ENCODE assay signal across 9 cellular contexts in genomic region chr12:24172031-24172772, GRCh38.
A peak's percentile ranks its signal among the peaks of the same experiment; 100 is the strongest.
DNase-seq lines count a peak whose midpoint lies in the region; ATAC-seq lines count a peak whose summit lies in the region.
"Had no signal": no experiment of that assay in that cellular context is flagged by ENCODE, and none has a peak within 500 bp of the region (broad histone marks: within the 10 kb centered on the region; RNA-seq: fewer than 3 reads in every experiment).

No MANE protein-coding gene starts in this region.

- H3K27me3 Mint-ChIP-seq in IgD-negative memory B cell: no peaks in the 10 kb centered on the region
- H3K27me3 Mint-ChIP-seq in stimulated activated memory B cell treated with anti-CD40 and anti-IgM and Interleukin-4, amounts not matched to agents 10 μg/mL and 1 μg/mL and 100 μg/mL, for 72 hours: no peaks in the 10 kb centered on the region
- H3K27me3 Mint-ChIP-seq in activated CD8-positive, alpha-beta memory T cell treated with anti-CD3 and anti-CD28 coated beads, Interleukin-2, amount 10 ng/mL, durations not matched to agents 7 days and 5 days: no peaks in the 10 kb centered on the region

- H3K9me3 Mint-ChIP-seq in IgD-negative memory B cell: no peaks in the 10 kb centered on the region
- H3K9me3 Mint-ChIP-seq in stimulated activated memory B cell treated with anti-CD40 and anti-IgM and Interleukin-4, amounts not matched to agents 10 μg/mL and 1 μg/mL and 100 μg/mL, for 72 hours: no peaks in the 10 kb centered on the region
- peaks cover 4% of the 10 kb centered on the region for H3K9me3 Mint-ChIP-seq in activated CD8-positive, alpha-beta memory T cell treated with anti-CD3 and anti-CD28 coated beads, Interleukin-2, amount 10 ng/mL, durations not matched to agents 7 days and 5 days (ENCODE audit: low read depth)

- H3K36me3 Mint-ChIP-seq in IgD-negative memory B cell: no peaks in the 10 kb centered on the region
- H3K36me3 Mint-ChIP-seq in stimulated activated memory B cell treated with anti-CD40 and anti-IgM and Interleukin-4, amounts not matched to agents 10 μg/mL and 1 μg/mL and 100 μg/mL, for 72 hours: no peaks in the 10 kb centered on the region
- no peaks in the 10 kb centered on the region for H3K36me3 Mint-ChIP-seq in activated CD8-positive, alpha-beta memory T cell treated with anti-CD3 and anti-CD28 coated beads, Interleukin-2, amount 10 ng/mL, durations not matched to agents 7 days and 5 days
- H3K36me3 Mint-ChIP-seq: immature natural killer cell had no signal

- peaks cover 7 to 25% (median 21%) of the 10 kb centered on the region in 3 donors for H3K4me1 Mint-ChIP-seq in IgD-negative memory B cell
- peaks cover 23% of the 10 kb centered on the region for H3K4me1 Mint-ChIP-seq in stimulated activated memory B cell treated with anti-CD40 and anti-IgM and Interleukin-4, amounts not matched to agents 10 μg/mL and 1 μg/mL and 100 μg/mL, for 72 hours
- H3K4me1 Mint-ChIP-seq in activated CD8-positive, alpha-beta memory T cell treated with anti-CD3 and anti-CD28 coated beads, Interleukin-2, amount 10 ng/mL, durations not matched to agents 7 days and 5 days: peaks cover 2% of the 10 kb centered on the region
- H3K4me1 Mint-ChIP-seq: immature natural killer cell had no signal

- peak overlapping the region; percentile 1 to 89 (median 56) for H3K4me3 Mint-ChIP-seq in IgD-negative memory B cell
- peak overlapping the region; percentile 39 for H3K4me3 Mint-ChIP-seq in stimulated activated memory B cell treated with anti-CD40 and anti-IgM and Interleukin-4, amounts not matched to agents 10 μg/mL and 1 μg/mL and 100 μg/mL, for 72 hours
- no peak overlapping the region for H3K4me3 Mint-ChIP-seq in activated CD8-positive, alpha-beta memory T cell treated with anti-CD3 and anti-CD28 coated beads, Interleukin-2, amount 10 ng/mL, durations not matched to agents 7 days and 5 days
- H3K4me3 Mint-ChIP-seq: immature natural killer cell had no signal

- peak overlapping the region in 2 of 3 donors; percentile 61 to 94 for H3K27ac Mint-ChIP-seq in IgD-negative memory B cell
- H3K27ac Mint-ChIP-seq in stimulated activated memory B cell treated with anti-CD40 and anti-IgM and Interleukin-4, amounts not matched to agents 10 μg/mL and 1 μg/mL and 100 μg/mL, for 72 hours: peak overlapping the region; percentile 82
- no peak overlapping the region for H3K27ac Mint-ChIP-seq in activated CD8-positive, alpha-beta memory T cell treated with anti-CD3 and anti-CD28 coated beads, Interleukin-2, amount 10 ng/mL, durations not matched to agents 7 days and 5 days
- H3K27ac Mint-ChIP-seq: immature natural killer cell had no signal

- CTCF ChIA-PET in activated CD8-positive, alpha-beta memory T cell treated with anti-CD3 and anti-CD28 coated beads, Interleukin-2, amount 10 ng/mL, durations not matched to agents 7 days and 5 days (lab: Charles Lee): no interaction called here

- ATAC-seq in GM19043 (IDR thresholded peaks at IDR 0.05; ENCODE audit: low read depth, unreplicated experiment): peak; percentile 77
- ATAC-seq in HG02763 (IDR thresholded peaks at IDR 0.05; ENCODE audit: unreplicated experiment): peak; percentile 82
- peak; percentile 87 for ATAC-seq in stimulated activated memory B cell treated with anti-CD40 and anti-IgM and Interleukin-4, amounts not matched to agents 10 μg/mL and 1 μg/mL and 100 μg/mL, for 72 hours
- ATAC-seq in esophagus mucosa: no peak
- no peak for ATAC-seq in activated CD8-positive, alpha-beta memory T cell treated with anti-CD3 and anti-CD28 coated beads, Interleukin-2, amount 10 ng/mL, durations not matched to agents 7 days and 5 days
- ATAC-seq: Right ventricle myocardium inferior had no signal

- DNase-seq in SHP77 (lab: John Stamatoyannopoulos, UW): no peak
- DNase-seq in activated CD8-positive, alpha-beta memory T cell treated with anti-CD3 and anti-CD28 coated beads, Interleukin-2, amount 10 ng/mL, durations not matched to agents 7 days and 5 days: no peak
- DNase-seq: immature natural killer cell had no signal

Comparison
In these comparisons a context has a peak if more than half of its experiments do, and no peak if none do; other contexts are left out.
1. ATAC-seq: peak in GM19043 (single experiment), HG02763 (single experiment) and stimulated activated memory B cell treated with anti-CD40 and anti-IgM and Interleukin-4, amounts not matched to agents 10 μg/mL and 1 μg/mL and 100 μg/mL, for 72 hours (single experiment); none in esophagus mucosa (single experiment) and activated CD8-positive, alpha-beta memory T cell treated with anti-CD3 and anti-CD28 coated beads, Interleukin-2, amount 10 ng/mL, durations not matched to agents 7 days and 5 days (single experiment).